11 cellular contexts compared by ENCODE assay signal in the genomic region with DNA sequence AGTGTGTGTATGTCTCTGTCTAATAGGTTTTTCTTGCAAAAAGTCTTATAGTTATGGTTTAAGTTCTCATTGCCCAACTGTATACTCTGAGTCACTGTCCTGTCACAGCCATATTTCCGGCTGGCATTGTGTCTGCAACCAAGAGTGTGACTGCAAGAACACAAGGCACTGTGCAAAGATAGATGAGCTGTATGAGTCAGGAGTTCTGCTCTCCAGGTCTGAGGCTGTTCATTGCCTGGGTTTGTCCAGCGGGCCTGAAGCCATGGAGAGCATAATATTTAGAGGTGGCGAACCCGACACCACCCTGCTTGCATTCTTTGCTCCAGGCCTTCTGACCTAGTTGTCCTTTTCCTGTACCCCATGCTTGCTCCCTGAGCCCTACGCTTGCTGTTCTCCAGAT. TPM values are rescaled to one million over a fixed set of nuclear protein-coding genes. Genes with fewer than 3 reads are reported as not detected.
DNase-seq lines count a peak whose midpoint lies in the region; ATAC-seq and FAIRE-seq lines count a peak whose summit lies in the region.
"Had no signal": no experiment of that assay in that cellular context is flagged by ENCODE, and none has a peak within 500 bp of the region (broad histone marks: within the 10 kb centered on the region; RNA-seq: fewer than 3 reads in every experiment).

No MANE protein-coding gene starts in this region.

- no peaks in the 10 kb centered on the region for H3K36me3 Mint-ChIP-seq in activated CD4-positive, alpha-beta memory T cell treated with anti-CD3 and anti-CD28 coated beads, Interleukin-2, amount 10 ng/mL, durations not matched to agents 7 days and 5 days (ENCODE audit: low read depth)

- ATAC-seq in GM21737 (IDR thresholded peaks at IDR 0.05; ENCODE audit: unreplicated experiment) = no peak

- peak; percentile 79 for DNase-seq in GM03348 (ENCODE audit: low spot score)
- DNase-seq in RCC 7860 (ENCODE audit: low spot score) = peak; percentile 99
- peak; percentile 72 for DNase-seq in epithelial cell of prostate (ENCODE audit: low read depth, low spot score)
- peak; percentile 71 for DNase-seq in skeletal muscle cell (ENCODE audit: low read depth)
- no peak for DNase-seq in activated CD4-positive, alpha-beta memory T cell treated with anti-CD3 and anti-CD28 coated beads, Interleukin-2, amount 10 ng/mL, durations not matched to agents 7 days and 5 days
- no peak for DNase-seq in central memory CD4-positive, alpha-beta T cell
- no peak for DNase-seq in SHP77 (lab: John Stamatoyannopoulos, UW)
- DNase-seq: effector memory CD4-positive, alpha-beta T cell; NCI-H510A treated with DMSO at 0.1 percent for 48 hours had no signal

- CTCF ChIA-PET in activated CD4-positive, alpha-beta memory T cell treated with anti-CD3 and anti-CD28 coated beads, Interleukin-2, amount 10 ng/mL, durations not matched to agents 7 days and 5 days (lab: Charles Lee) = no interaction called here

- peak overlapping the region; percentile 80 for H3K27ac ChIP-seq in epithelial cell of prostate

- no peak overlapping the region for H3K4me3 ChIP-seq in skeletal muscle cell (ENCODE audit: low read depth, low read length)

- H3K27ac Mint-ChIP-seq in activated CD4-positive, alpha-beta memory T cell treated with anti-CD3 and anti-CD28 coated beads, Interleukin-2, amount 10 ng/mL, durations not matched to agents 7 days and 5 days = no peak overlapping the region
- H3K27ac Mint-ChIP-seq: nephron had no signal

- no peaks in the 10 kb centered on the region for H3K27me3 Mint-ChIP-seq in activated CD4-positive, alpha-beta memory T cell treated with anti-CD3 and anti-CD28 coated beads, Interleukin-2, amount 10 ng/mL, durations not matched to agents 7 days and 5 days

- POLR2A ChIA-PET in activated CD4-positive, alpha-beta memory T cell treated with anti-CD3 and anti-CD28 coated beads, Interleukin-2, amount 10 ng/mL, durations not matched to agents 7 days and 5 days (lab: Charles Lee) = no interaction called here

- FAIRE-seq in RCC 7860 (lab: Jason Lieb, UNC) = peak; percentile 96

- H3K4me1 Mint-ChIP-seq in activated CD4-positive, alpha-beta memory T cell treated with anti-CD3 and anti-CD28 coated beads, Interleukin-2, amount 10 ng/mL, durations not matched to agents 7 days and 5 days = no peaks in the 10 kb centered on the region

- H3K9me3 Mint-ChIP-seq in activated CD4-positive, alpha-beta memory T cell treated with anti-CD3 and anti-CD28 coated beads, Interleukin-2, amount 10 ng/mL, durations not matched to agents 7 days and 5 days = no peaks in the 10 kb centered on the region

- no peak overlapping the region for H3K4me3 Mint-ChIP-seq in activated CD4-positive, alpha-beta memory T cell treated with anti-CD3 and anti-CD28 coated beads, Interleukin-2, amount 10 ng/mL, durations not matched to agents 7 days and 5 days
- H3K4me3 Mint-ChIP-seq: nephron had no signal

RNA-seq across cellular contexts. Expression of gene CNIH3, which starts 50.9 kb away (rescaled TPM):
- 1 to 10 TPM; 1.4 to 1.9 TPM for total RNA-seq in activated CD4-positive, alpha-beta memory T cell treated with anti-CD3 and anti-CD28 coated beads, Interleukin-2, amount 10 ng/mL, durations not matched to agents 7 days and 5 days

Comparison
In these comparisons a context has a peak if more than half of its experiments do, and no peak if none do; other contexts are left out.
1. DNase-seq: peak in GM03348 (single experiment), RCC 7860 (single experiment), epithelial cell of prostate (single experiment) and skeletal muscle cell (single experiment); none in activated CD4-positive, alpha-beta memory T cell treated with anti-CD3 and anti-CD28 coated beads, Interleukin-2, amount 10 ng/mL, durations not matched to agents 7 days and 5 days (single experiment), central memory CD4-positive, alpha-beta T cell (single experiment) and SHP77 (0 of 2).